8 cellular contexts compared by ENCODE assay signal in the genomic region with DNA sequence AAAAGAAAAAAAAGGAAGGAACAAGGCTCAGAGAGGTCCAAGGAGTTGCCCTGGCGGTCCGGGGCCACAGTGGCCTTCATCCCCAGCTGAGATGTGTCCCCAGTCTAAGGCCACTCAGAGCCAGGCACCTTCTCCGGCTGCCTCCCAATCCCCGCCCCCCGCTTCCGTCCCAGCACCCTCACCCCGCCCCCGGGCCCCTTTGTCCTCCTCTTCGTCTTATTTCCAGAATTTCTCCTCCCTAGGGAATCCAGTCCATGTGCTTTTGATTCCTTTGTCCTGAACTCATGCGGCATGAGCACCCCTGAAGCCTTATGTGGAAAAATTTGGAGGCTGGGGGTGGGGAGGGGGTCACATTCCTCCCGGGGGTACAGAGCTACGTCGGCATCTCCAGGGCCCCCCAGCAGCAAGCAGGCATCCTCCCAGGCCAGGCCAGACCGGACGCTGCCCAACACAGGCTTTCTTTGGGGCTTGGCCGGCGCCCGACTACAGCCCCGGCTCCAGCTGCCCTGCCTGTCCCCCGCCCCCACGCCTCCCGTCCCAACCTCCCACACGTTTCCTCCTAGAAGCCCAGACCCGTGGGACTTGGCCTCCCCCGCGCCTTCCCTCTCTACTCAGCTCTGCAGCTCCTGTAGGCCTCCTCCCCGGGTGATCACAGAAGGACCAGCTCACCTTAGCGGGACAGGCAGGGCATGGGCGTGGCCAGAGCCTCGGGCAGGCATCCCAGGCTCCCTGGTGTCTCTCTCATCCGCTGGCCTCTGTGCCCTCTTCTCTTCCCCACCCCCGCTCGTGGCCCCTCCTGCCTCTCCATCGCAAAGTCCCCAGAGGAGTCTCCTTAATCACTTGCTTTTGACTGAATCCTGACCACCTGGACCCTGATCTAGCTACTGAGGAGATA. TPM values are rescaled to one million over a fixed set of nuclear protein-coding genes. Genes with fewer than 3 reads are reported as not detected.
DNase-seq lines count a peak whose midpoint lies in the region; TF ChIP-seq lines count a peak whose summit lies in the region.

No MANE protein-coding gene starts in this region.

- no peak for TF ChIP-seq POLR2A in thyroid gland (IDR thresholded peaks at IDR 0.05)

- H3K4me1 ChIP-seq in muscle layer of colon (ENCODE audit: insufficient read depth, low read length), result peaks cover 13% of the 10 kb centered on the region
- peaks cover 6 to 9% of the 10 kb centered on the region in 2 donors for H3K4me1 ChIP-seq in thyroid gland

- TF ChIP-seq CTCF in epithelial cell of esophagus (IDR thresholded peaks at IDR 0.05; ENCODE audit: insufficient read depth, low read depth, low read length, missing control alignments) (no peak), thyroid gland (IDR thresholded peaks at IDR 0.05) (no peak)

- intact Hi-C loops in thyroid gland (cut with DNase I), result no loop called here

- DNase-seq in D341Med (ENCODE audit: low spot score), result peak; percentile 61
- peak; percentile 81 for DNase-seq in activated CD4-positive, alpha-beta T cell treated with anti-CD3 and anti-CD28 coated beads for 48 hours
- DNase-seq in epithelial cell of esophagus (ENCODE audit: low read depth), result peak; percentile 43
- DNase-seq in thyroid gland, result peak; percentile 56 to 73
- DNase-seq in NCI-H446 treated with DMSO at 0.1 percent for 48 hours (lab: John Stamatoyannopoulos, UW), result no peak
- DNase-seq in HPDE6-E6E7 (ENCODE audit: extremely low spot score), result no peak

- peaks cover 0 to 4% (median 2%) of the 10 kb centered on the region in 3 donors for H3K9me3 Mint-ChIP-seq in IgD-negative memory B cell

- peaks cover 4% of the 10 kb centered on the region for H3K36me3 Mint-ChIP-seq in IgD-negative memory B cell

- H3K27ac ChIP-seq in muscle layer of colon (ENCODE audit: low read depth, low read length) (peak overlapping the region; percentile 10), thyroid gland (peak overlapping the region in 2 of 3 donors; percentile 30 to 45)

- H3K27me3 ChIP-seq in muscle layer of colon (ENCODE audit: control insufficient read depth in 1 of 2, insufficient read depth in 2 of 2, low read length in 2 of 2) (no peaks in the 10 kb centered on the region), thyroid gland (no peaks in the 10 kb centered on the region)

- H3K4me3 Mint-ChIP-seq in IgD-negative memory B cell, result peak overlapping the region; percentile 33 to 94 (median 88)

- H3K4me3 ChIP-seq in epithelial cell of esophagus (ENCODE audit: low read length), result no peak overlapping the region
- peak overlapping the region; percentile 26 to 38 for H3K4me3 ChIP-seq in muscle layer of colon (ENCODE audit: low read depth in 1 of 2, low read length in 2 of 2)
- no peak overlapping the region for H3K4me3 ChIP-seq in thyroid gland (replicated peaks in 1 of 3)

- 7 to 13% methylated on average over 26 to 29 of the region's 34 CpGs for WGBS in thyroid gland, 2 donors

- H3K36me3 ChIP-seq in muscle layer of colon (ENCODE audit: insufficient read depth, low read length) (no peaks in the 10 kb centered on the region), thyroid gland (no peaks in the 10 kb centered on the region)

- H3K9me3 ChIP-seq in muscle layer of colon (ENCODE audit: low read length) (no peaks in the 10 kb centered on the region), thyroid gland (no peaks in the 10 kb centered on the region)

- H3K27ac Mint-ChIP-seq in IgD-negative memory B cell, result peak overlapping the region; percentile 44 to 85 (median 78)

- peaks cover 2% of the 10 kb centered on the region for H3K27me3 Mint-ChIP-seq in IgD-negative memory B cell

- H3K4me1 Mint-ChIP-seq in IgD-negative memory B cell, result peaks cover 18 to 33% (median 29%) of the 10 kb centered on the region in 3 donors

- H3K9ac ChIP-seq in muscle layer of colon (ENCODE audit: low read length), result peak overlapping the region; percentile 21

RNA-seq across cellular contexts. Expression of a gene that starts 17.8 kb away (rescaled TPM):
- 89.3 TPM for polyA plus RNA-seq in IgD-negative memory B cell
- 10 to 100 TPM; 35.7 to 63.4 (median 37.8) TPM for total RNA-seq in thyroid gland

RNA-seq across cellular contexts. Expression of a gene that starts 55.7 kb away (rescaled TPM):
- 169 TPM for polyA plus RNA-seq in IgD-negative memory B cell
- total RNA-seq in thyroid gland, result 10 to 100 TPM; 53.3 to 89.7 (median 59.7) TPM

Comparison
In these comparisons a context has a peak if more than half of its experiments do, and no peak if none do; other contexts are left out.
1. DNase-seq: peak in D341Med (single experiment), activated CD4-positive, alpha-beta T cell treated with anti-CD3 and anti-CD28 coated beads for 48 hours (single experiment), epithelial cell of esophagus (single experiment) and thyroid gland (2 of 2); none in NCI-H446 treated with DMSO at 0.1 percent for 48 hours (single experiment) and HPDE6-E6E7 (single experiment).
2. H3K4me3 ChIP-seq: peak in muscle layer of colon (2 of 2); none in epithelial cell of esophagus (single experiment) and thyroid gland (0 of 3).